ENCODE assay signal across 1 cellular context in the genomic region with DNA sequence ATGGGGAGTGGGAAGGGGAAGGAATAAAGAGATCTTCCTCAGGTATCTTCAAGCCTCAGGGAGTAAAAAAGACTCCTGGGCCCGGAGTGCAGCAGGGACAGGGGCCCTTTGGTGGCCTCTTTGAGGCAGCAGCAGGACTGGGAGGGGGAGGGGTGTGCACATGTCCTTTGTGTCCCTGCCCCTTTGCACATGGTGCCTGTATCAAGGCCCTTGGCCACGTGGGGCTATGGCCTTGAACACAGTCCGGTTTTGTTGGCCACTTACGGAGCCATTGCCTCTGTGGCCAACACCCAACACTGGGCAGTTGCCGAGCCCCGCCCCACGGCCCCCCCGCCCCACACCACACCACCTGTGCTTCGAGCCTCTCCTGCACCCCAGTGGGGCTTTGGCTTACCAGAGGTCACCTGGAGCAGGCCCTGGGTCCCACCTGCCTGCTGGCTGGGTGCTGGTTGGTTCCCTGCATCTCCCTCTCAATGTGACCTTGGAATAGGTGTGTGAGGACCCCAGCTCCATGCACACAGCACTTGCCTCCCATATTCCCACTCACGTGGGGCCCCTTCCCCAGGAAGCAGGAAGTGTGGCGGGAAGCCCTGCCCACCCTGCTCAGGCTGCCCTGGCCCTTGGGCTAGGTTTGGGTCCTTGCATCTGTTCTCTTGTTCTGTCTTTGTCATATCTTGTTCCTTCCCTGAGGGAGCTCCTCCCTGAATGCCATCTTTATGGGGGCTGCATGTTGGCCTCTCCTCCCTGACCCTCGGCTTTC.
TF ChIP-seq lines count a peak whose summit lies in the region.

No MANE protein-coding gene starts in this region.

TF ChIP-seq in liver, 16 proteins besides CTCF, POLR2A, EP300 and RAD21:
- TF ChIP-seq, protein P1, sequence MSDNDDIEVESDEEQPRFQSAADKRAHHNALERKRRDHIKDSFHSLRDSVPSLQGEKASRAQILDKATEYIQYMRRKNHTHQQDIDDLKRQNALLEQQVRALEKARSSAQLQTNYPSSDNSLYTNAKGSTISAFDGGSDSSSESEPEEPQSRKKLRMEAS (IDR thresholded peaks at IDR 0.05), result peak; percentile 97
- TF ChIP-seq TAF1 (conservative IDR thresholded peaks at IDR 0.05) (no peak), YY1 (IDR thresholded peaks at IDR 0.05) (peak; percentile 63), FOXA2 (IDR thresholded peaks at IDR 0.05) (peak; percentile 53), HNF4A (conservative IDR thresholded peaks at IDR 0.05) (peak; percentile 84 to 93), EGR1 (IDR thresholded peaks at IDR 0.05; ENCODE audit: low read depth in 2 of 2) (peak; percentile 6 to 61), FOXA1 (IDR thresholded peaks at IDR 0.05) (no peak), HNF4G (IDR thresholded peaks at IDR 0.05) (no peak), JUND (IDR thresholded peaks at IDR 0.05) (peak in 1 of 2 donors; percentile 44), NR2F2 (IDR thresholded peaks at IDR 0.05) (no peak), RXRA (IDR thresholded peaks at IDR 0.05) (peak; percentile 75 to 88), GABPA (IDR thresholded peaks at IDR 0.05 in 1 of 2, conservative IDR thresholded peaks at IDR 0.05 in 1 of 2) (no peak), SP1 (IDR thresholded peaks at IDR 0.05) (peak; percentile 82)
- TF ChIP-seq, protein P2, sequence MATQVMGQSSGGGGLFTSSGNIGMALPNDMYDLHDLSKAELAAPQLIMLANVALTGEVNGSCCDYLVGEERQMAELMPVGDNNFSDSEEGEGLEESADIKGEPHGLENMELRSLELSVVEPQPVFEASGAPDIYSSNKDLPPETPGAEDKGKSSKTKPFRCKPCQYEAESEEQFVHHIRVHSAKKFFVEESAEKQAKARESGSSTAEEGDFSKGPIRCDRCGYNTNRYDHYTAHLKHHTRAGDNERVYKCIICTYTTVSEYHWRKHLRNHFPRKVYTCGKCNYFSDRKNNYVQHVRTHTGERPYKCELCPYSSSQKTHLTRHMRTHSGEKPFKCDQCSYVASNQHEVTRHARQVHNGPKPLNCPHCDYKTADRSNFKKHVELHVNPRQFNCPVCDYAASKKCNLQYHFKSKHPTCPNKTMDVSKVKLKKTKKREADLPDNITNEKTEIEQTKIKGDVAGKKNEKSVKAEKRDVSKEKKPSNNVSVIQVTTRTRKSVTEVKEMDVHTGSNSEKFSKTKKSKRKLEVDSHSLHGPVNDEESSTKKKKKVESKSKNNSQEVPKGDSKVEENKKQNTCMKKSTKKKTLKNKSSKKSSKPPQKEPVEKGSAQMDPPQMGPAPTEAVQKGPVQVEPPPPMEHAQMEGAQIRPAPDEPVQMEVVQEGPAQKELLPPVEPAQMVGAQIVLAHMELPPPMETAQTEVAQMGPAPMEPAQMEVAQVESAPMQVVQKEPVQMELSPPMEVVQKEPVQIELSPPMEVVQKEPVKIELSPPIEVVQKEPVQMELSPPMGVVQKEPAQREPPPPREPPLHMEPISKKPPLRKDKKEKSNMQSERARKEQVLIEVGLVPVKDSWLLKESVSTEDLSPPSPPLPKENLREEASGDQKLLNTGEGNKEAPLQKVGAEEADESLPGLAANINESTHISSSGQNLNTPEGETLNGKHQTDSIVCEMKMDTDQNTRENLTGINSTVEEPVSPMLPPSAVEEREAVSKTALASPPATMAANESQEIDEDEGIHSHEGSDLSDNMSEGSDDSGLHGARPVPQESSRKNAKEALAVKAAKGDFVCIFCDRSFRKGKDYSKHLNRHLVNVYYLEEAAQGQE (IDR thresholded peaks at IDR 0.05), result peak; percentile 69
- TF ChIP-seq, protein P3, sequence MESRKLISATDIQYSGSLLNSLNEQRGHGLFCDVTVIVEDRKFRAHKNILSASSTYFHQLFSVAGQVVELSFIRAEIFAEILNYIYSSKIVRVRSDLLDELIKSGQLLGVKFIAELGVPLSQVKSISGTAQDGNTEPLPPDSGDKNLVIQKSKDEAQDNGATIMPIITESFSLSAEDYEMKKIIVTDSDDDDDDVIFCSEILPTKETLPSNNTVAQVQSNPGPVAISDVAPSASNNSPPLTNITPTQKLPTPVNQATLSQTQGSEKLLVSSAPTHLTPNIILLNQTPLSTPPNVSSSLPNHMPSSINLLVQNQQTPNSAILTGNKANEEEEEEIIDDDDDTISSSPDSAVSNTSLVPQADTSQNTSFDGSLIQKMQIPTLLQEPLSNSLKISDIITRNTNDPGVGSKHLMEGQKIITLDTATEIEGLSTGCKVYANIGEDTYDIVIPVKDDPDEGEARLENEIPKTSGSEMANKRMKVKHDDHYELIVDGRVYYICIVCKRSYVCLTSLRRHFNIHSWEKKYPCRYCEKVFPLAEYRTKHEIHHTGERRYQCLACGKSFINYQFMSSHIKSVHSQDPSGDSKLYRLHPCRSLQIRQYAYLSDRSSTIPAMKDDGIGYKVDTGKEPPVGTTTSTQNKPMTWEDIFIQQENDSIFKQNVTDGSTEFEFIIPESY (IDR thresholded peaks at IDR 0.05), result peak; percentile 73
- TF ChIP-seq, protein P4, sequence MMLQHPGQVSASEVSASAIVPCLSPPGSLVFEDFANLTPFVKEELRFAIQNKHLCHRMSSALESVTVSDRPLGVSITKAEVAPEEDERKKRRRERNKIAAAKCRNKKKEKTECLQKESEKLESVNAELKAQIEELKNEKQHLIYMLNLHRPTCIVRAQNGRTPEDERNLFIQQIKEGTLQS (IDR thresholded peaks at IDR 0.05), result no peak
TF ChIP-seq in liver: peak in this region for 10.
